ENCODE assay signal across 8 cellular contexts in the genomic region with DNA sequence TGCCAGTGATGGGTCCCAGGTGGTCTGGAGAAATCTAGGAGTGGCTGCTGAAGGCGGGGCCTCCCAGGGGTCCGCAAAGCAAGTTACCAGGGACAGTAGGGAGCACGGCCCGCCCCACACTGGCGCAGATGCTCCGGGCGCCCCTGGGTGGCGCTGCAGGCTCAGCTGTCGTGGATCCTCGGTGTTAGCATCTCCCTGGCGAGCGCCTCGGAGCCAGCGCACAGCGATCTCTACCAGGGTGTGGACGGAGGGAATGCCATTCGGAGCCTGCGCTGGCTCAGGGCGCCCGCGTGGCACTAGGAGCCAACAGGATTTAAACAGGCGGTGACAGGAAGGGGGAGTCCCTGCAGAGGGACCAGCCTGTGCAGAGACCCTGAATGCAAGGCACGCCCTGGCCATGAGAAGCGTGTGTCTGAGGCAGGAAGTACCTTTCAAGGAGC. TPM values are rescaled to one million over a fixed set of nuclear protein-coding genes. Genes with fewer than 3 reads are reported as not detected.
A peak's percentile ranks its signal among the peaks of the same experiment; 100 is the strongest.
DNase-seq lines count a peak whose midpoint lies in the region; ATAC-seq and TF ChIP-seq lines count a peak whose summit lies in the region.

No MANE protein-coding gene starts in this region.

- ATAC-seq in HG03095 (IDR thresholded peaks at IDR 0.05; ENCODE audit: unreplicated experiment) = peak; percentile 77
- ATAC-seq in HG03196 (IDR thresholded peaks at IDR 0.05; ENCODE audit: unreplicated experiment) = no peak

- in situ Hi-C loops in GM13976 (cut with MboI; ENCODE audit: low sequenced_read_pairs, unreplicated experiment) = no loop called here

- TF ChIP-seq CTCF in GM13976 (IDR thresholded peaks at IDR 0.05; ENCODE audit: borderline replicate concordance, control extremely low read depth, extremely low read depth, insufficient read depth, missing control alignments) = peak; percentile 95

- DNase-seq in GM13976 (ENCODE audit: low spot score) (peak; percentile 90), NCI-H2227 treated with DMSO at 0.1 percent for 48 hours (lab: John Stamatoyannopoulos, UW) (peak; percentile 76), cerebellum (ENCODE audit: low spot score) (peak; percentile 89), kidney tubule cell (ENCODE audit: low spot score) (peak; percentile 83)
- peak in 3 of 4 experiments; percentile 14 to 23 (median 15) for DNase-seq in activated CD4-positive, CD25-positive, alpha-beta regulatory T cell (lab: John Stamatoyannopoulos, UW)
- DNase-seq in stimulated activated CD4-positive, alpha-beta T cell treated with anti-CD3 and anti-CD28 coated beads, Interleukin-1b, Interleukin-23, amount 100 ng/mL, for 4 hours (ENCODE audit: low read depth in 2 of 2) = peak; percentile 49 to 54

RNA-seq across cellular contexts. Expression of a gene that starts 20.2 kb away (rescaled TPM):
- total RNA-seq in cerebellum = 29.9 TPM

RNA-seq across cellular contexts. Expression of a gene that starts 43.1 kb away (rescaled TPM):
- 88.6 TPM for total RNA-seq in cerebellum

RNA-seq across cellular contexts. Expression of a gene that starts 46.2 kb away (rescaled TPM):
- 4.5 TPM for total RNA-seq in cerebellum

RNA-seq across cellular contexts. Expression of a gene that starts 54.4 kb away (rescaled TPM):
- total RNA-seq in cerebellum = 58.0 TPM

Comparison
In these comparisons a context has a peak if more than half of its experiments do, and no peak if none do; other contexts are left out.
1. DNase-seq: peak in every context shown above with its lines; median percentile 90 in GM13976; 89 in cerebellum; 83 in kidney tubule cell; 76 in NCI-H2227 treated with DMSO at 0.1 percent for 48 hours; 52 in stimulated activated CD4-positive, alpha-beta T cell treated with anti-CD3 and anti-CD28 coated beads, Interleukin-1b, Interleukin-23, amount 100 ng/mL, for 4 hours; 15 in activated CD4-positive, CD25-positive, alpha-beta regulatory T cell.